In genomic region chr12:120469450-120470149, GRCh38 we compare ENCODE assay signal across 1 cellular context.
TF ChIP-seq lines count a peak whose summit lies in the region.

TSS of gene SRSF9 (minus strand) at chr12:120469748. CDS start at chr12:120469609, 139 bp downstream.

TF ChIP-seq in GM12878, 131 proteins besides CTCF, POLR2A, EP300 and RAD21 (continued from another document and continues in another):
- TF ChIP-seq USF1 (IDR thresholded peaks at IDR 0.05; ENCODE audit: borderline replicate concordance, extremely low read length, insufficient read depth, low read depth, low read length) (no peak), RCOR1 (conservative IDR thresholded peaks at IDR 0.05; ENCODE audit: low read depth, low read length) (peak; percentile 74; the same call in 1 of the 2 replicates), ZNF24 (IDR thresholded peaks at IDR 0.05) (no peak), ZNF207 (IDR thresholded peaks at IDR 0.05; ENCODE audit: borderline replicate concordance) (peak; percentile 80), TCF7 (IDR thresholded peaks at IDR 0.05; ENCODE audit: borderline replicate concordance) (no peak), ZBTB11 (CRISPR knock-in tag; IDR thresholded peaks at IDR 0.05) (no peak), NFXL1 (IDR thresholded peaks at IDR 0.05; ENCODE audit: borderline replicate concordance) (no peak), MYC (IDR thresholded peaks at IDR 0.05; ENCODE audit: insufficient read depth, insufficient read length, insufficient replicate concordance, low read length, severe bottlenecking) (no peak), BCL3 (IDR thresholded peaks at IDR 0.05; ENCODE audit: borderline replicate concordance, insufficient read depth, low read depth, low read length, poor library complexity, severe bottlenecking) (no peak), KLF5 (IDR thresholded peaks at IDR 0.05; ENCODE audit: partially characterized antibody) (peak; percentile 83), PAX5 (IDR thresholded peaks at IDR 0.05; ENCODE audit: borderline replicate concordance, low read depth, low read length) (no peak), TARDBP (IDR thresholded peaks at IDR 0.05; ENCODE audit: borderline replicate concordance) (0 out of 2 replicates have a peak, but pooled peaks have one; percentile 45), RAD51 (IDR thresholded peaks at IDR 0.05) (no peak), ATF2 (IDR thresholded peaks at IDR 0.05; ENCODE audit: low read length) (no peak), MLLT1 (IDR thresholded peaks at IDR 0.05) (no peak), RBBP5 (conservative IDR thresholded peaks at IDR 0.05) (no peak), STAT1 (conservative IDR thresholded peaks at IDR 0.05) (peak; percentile 92), BMI1 (IDR thresholded peaks at IDR 0.05; ENCODE audit: borderline replicate concordance) (no peak), IRF5 (IDR thresholded peaks at IDR 0.05; ENCODE audit: borderline replicate concordance) (no peak), RFX5 (IDR thresholded peaks at IDR 0.05; ENCODE audit: low read depth, low read length) (no peak), MTA3 (IDR thresholded peaks at IDR 0.05; ENCODE audit: borderline replicate concordance, low read length) (no peak), WRNIP1 (IDR thresholded peaks at IDR 0.05; ENCODE audit: borderline replicate concordance, low read depth, low read length) (no peak), MAX (IDR thresholded peaks at IDR 0.05; ENCODE audit: low read depth, low read length) (peak; percentile 52; the same call in 1 of the 2 replicates), RB1 (IDR thresholded peaks at IDR 0.05; ENCODE audit: borderline replicate concordance) (peak; percentile 91), RELB (IDR thresholded peaks at IDR 0.05; ENCODE audit: low read depth) (no peak), GABPA (IDR thresholded peaks at IDR 0.05; ENCODE audit: low read depth) (no peak), RELA (IDR thresholded peaks at IDR 0.05; ENCODE audit: borderline replicate concordance, partially characterized antibody) (peak; percentile 89), TAF1 (IDR thresholded peaks at IDR 0.05; ENCODE audit: borderline replicate concordance, low read depth, low read length) (peak; percentile 72; the same call in 1 of the 2 replicates), NR2C2 (IDR thresholded peaks at IDR 0.05; ENCODE audit: borderline replicate concordance, control insufficient read depth, insufficient read length, low read depth) (no peak), MEF2B (IDR thresholded peaks at IDR 0.05; ENCODE audit: partially characterized antibody, poor library complexity, severe bottlenecking) (no peak), CUX1 (IDR thresholded peaks at IDR 0.05; ENCODE audit: insufficient replicate concordance, low read depth, low read length) (no peak), NKRF (conservative IDR thresholded peaks at IDR 0.05) (peak; percentile 86), E2F8 (IDR thresholded peaks at IDR 0.05; ENCODE audit: low read depth, partially characterized antibody) (no peak)
